Comparison of ENCODE assay signal across 10 cellular contexts in genomic region chr4:41887821-41888699, GRCh38. TPM values are rescaled to one million over a fixed set of nuclear protein-coding genes. Genes with fewer than 3 reads are reported as not detected.
DNase-seq lines count a peak whose midpoint lies in the region; ATAC-seq and TF ChIP-seq lines count a peak whose summit lies in the region.
"Had no signal": no experiment of that assay in that cellular context is flagged by ENCODE, and none has a peak within 500 bp of the region (broad histone marks: within the 10 kb centered on the region; RNA-seq: fewer than 3 reads in every experiment).

No MANE protein-coding gene starts in this region.

- H3K27me3 ChIP-seq in psoas muscle (ENCODE audit: insufficient read depth in 3 of 3, low read length in 2 of 3), result peaks cover 0 to 4% (median 0%) of the 10 kb centered on the region in 3 donors
- H3K27me3 ChIP-seq: BLaER1 treated with 17β-estradiol and CSF1 and Interleukin-3, amounts not matched to agents 10 nM and 100 nM had no signal

- H3K9me3 ChIP-seq in psoas muscle, result no peaks in the 10 kb centered on the region
- H3K9me3 ChIP-seq: BLaER1 treated with 17β-estradiol and CSF1 and Interleukin-3, amounts not matched to agents 10 nM and 100 nM had no signal

- no peaks in the 10 kb centered on the region for H3K36me3 ChIP-seq in psoas muscle (ENCODE audit: insufficient read depth in 1 of 2, low read depth in 1 of 2)
- H3K36me3 ChIP-seq: BLaER1 treated with 17β-estradiol and CSF1 and Interleukin-3, amounts not matched to agents 10 nM and 100 nM had no signal

- TF ChIP-seq CTCF in epithelial cell of proximal tubule (conservative IDR thresholded peaks at IDR 0.05; ENCODE audit: low read depth, low read length) (peak; percentile 88), psoas muscle (IDR thresholded peaks at IDR 0.05) (peak; percentile 88), lower leg skin (IDR thresholded peaks at IDR 0.05) (no peak)

- no peak overlapping the region for H3K4me3 ChIP-seq in epithelial cell of proximal tubule (ENCODE audit: low read depth, low read length)
- no peak overlapping the region for H3K4me3 ChIP-seq in psoas muscle
- no peak overlapping the region for H3K4me3 ChIP-seq in lower leg skin (ENCODE audit: low read depth, poor library complexity, severe bottlenecking)
- H3K4me3 ChIP-seq: BLaER1 treated with 17β-estradiol and CSF1 and Interleukin-3, amounts not matched to agents 10 nM and 100 nM had no signal

- no peak for TF ChIP-seq POLR2A in lower leg skin (IDR thresholded peaks at IDR 0.05)

- TF ChIP-seq RAD21 in Ishikawa (IDR thresholded peaks at IDR 0.05; ENCODE audit: low read depth), result peak; percentile 74

- ATAC-seq in psoas muscle, result no peak
- ATAC-seq in HG02840 (IDR thresholded peaks at IDR 0.05; ENCODE audit: low FRiP score, unreplicated experiment), result no peak
- ATAC-seq: activated T-cell treated with anti-CD3 and anti-CD28 coated beads, Interleukin-2, amount 50 U/mL, for 72 hours had no signal

- H3K4me1 ChIP-seq in psoas muscle, result peaks cover 6% of the 10 kb centered on the region

- DNase-seq in NCI-H1092 treated with DMSO at 0.1 percent for 48 hours (lab: John Stamatoyannopoulos, UW) (peak; percentile 19), NCI-H1092 (lab: John Stamatoyannopoulos, UW) (no peak), T1000 (lab: John Stamatoyannopoulos, UW) (peak; percentile 37), epithelial cell of proximal tubule (ENCODE audit: low read depth) (no peak), psoas muscle (peak in 1 of 2 donors; percentile 46), lower leg skin (ENCODE audit: low spot score in 2 of 2) (no peak)

- H3K27ac ChIP-seq in psoas muscle, result no peak overlapping the region
- H3K27ac ChIP-seq: BLaER1 treated with 17β-estradiol and CSF1 and Interleukin-3, amounts not matched to agents 10 nM and 100 nM had no signal

- TF ChIP-seq EP300 in Ishikawa (IDR thresholded peaks at IDR 0.05; ENCODE audit: borderline replicate concordance), result no peak

- intact Hi-C loops in psoas muscle (cut with DNase I), result loop anchor here in 1 of 2 donors (5.0 kb wide), 1 partner anchor 196 kb away; no protein-coding TSS in a partner anchor
- intact Hi-C loops in lower leg skin (cut with DNase I; ENCODE audit: low total_unique reads), result loop anchor here (10.0 kb wide), 1 partner anchor 193 kb away; no protein-coding TSS in a partner anchor

- 10 to 17% (median 10%) methylated on average over 3 of the region's 3 CpGs for WGBS in psoas muscle, 3 donors
- 15 to 20% methylated on average over 3 of the region's 3 CpGs for WGBS in lower leg skin, 2 donors

TF ChIP-seq in Ishikawa, 13 proteins besides CTCF, POLR2A, EP300 and RAD21:
- TF ChIP-seq CREB1 (IDR thresholded peaks at IDR 0.05; ENCODE audit: low read depth), result no peak
- no peak for TF ChIP-seq TCF12 (IDR thresholded peaks at IDR 0.05; ENCODE audit: low read depth)
- TF ChIP-seq TEAD4 (IDR thresholded peaks at IDR 0.05), result no peak
- TF ChIP-seq, protein P1, sequence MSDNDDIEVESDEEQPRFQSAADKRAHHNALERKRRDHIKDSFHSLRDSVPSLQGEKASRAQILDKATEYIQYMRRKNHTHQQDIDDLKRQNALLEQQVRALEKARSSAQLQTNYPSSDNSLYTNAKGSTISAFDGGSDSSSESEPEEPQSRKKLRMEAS (IDR thresholded peaks at IDR 0.05), result no peak
- no peak for TF ChIP-seq EGR1 (IDR thresholded peaks at IDR 0.05)
- TF ChIP-seq ZBTB7A (IDR thresholded peaks at IDR 0.05; ENCODE audit: low read depth), result no peak
- no peak for TF ChIP-seq USF1 (IDR thresholded peaks at IDR 0.05)

RNA-seq across cellular contexts. Expression of gene TMEM33, which starts 47.2 kb away (rescaled TPM):
- total RNA-seq in epithelial cell of proximal tubule (39.2 and 43.2 TPM in 2 replicates), psoas muscle (10 to 100 TPM; 24.2 to 39.2 (median 28.8) TPM), lower leg skin (10 to 100 TPM; 42.5 to 59.9 (median 49.1) TPM)
- 10 to 100 TPM in 2 of 3 donors, 1 to 10 TPM in 1; 6.8 to 20.5 (median 16.2) TPM for polyA plus RNA-seq in psoas muscle

Comparison
In these comparisons a context has a peak if more than half of its experiments do, and no peak if none do; other contexts are left out.
1. DNase-seq: peak in NCI-H1092 treated with DMSO at 0.1 percent for 48 hours (single experiment) and T1000 (single experiment); none in NCI-H1092 (single experiment), epithelial cell of proximal tubule (single experiment) and lower leg skin (0 of 2).
2. CTCF ChIP-seq: peak in epithelial cell of proximal tubule (single experiment) and psoas muscle (single experiment); none in lower leg skin (0 of 3).